In genomic region chr7:90224204-90224603, GRCh38 we compare ENCODE assay signal across 25 cellular contexts. TPM values are rescaled to one million over a fixed set of nuclear protein-coding genes. Genes with fewer than 3 reads are reported as not detected.
A peak's percentile ranks its signal among the peaks of the same experiment; 100 is the strongest.
DNase-seq lines count a peak whose midpoint lies in the region; ATAC-seq, FAIRE-seq and TF ChIP-seq lines count a peak whose summit lies in the region.
"Had no signal": no experiment of that assay in that cellular context is flagged by ENCODE, and none has a peak within 500 bp of the region (broad histone marks: within the 10 kb centered on the region; RNA-seq: fewer than 3 reads in every experiment).

No MANE protein-coding gene starts in this region.

- DNase-seq in GM12891 (ENCODE audit: insufficient read length, low spot score) (no peak), WTC11 (ENCODE audit: low spot score) (peak; percentile 58), NCI-H69 (lab: John Stamatoyannopoulos, UW) (no peak), cortex of kidney (lab: John Stamatoyannopoulos, UW) (no peak)
- DNase-seq in CD4-positive, alpha-beta memory T cell = no peak
- DNase-seq: activated B cell treated with CpG ODN at 0.5 μM for 24 hours; activated CD8-positive, alpha-beta memory T cell treated with anti-CD3 and anti-CD28 coated beads, Interleukin-2, amount 10 ng/mL, durations not matched to agents 7 days and 5 days; activated T-cell treated with anti-CD3 and anti-CD28 coated beads, Interleukin-2, amount 50 U/mL, for 48 hours; C1 segment of cervical spinal cord; EL; gastrocnemius medialis; midbrain; naive thymus-derived CD8-positive, alpha-beta T cell; NCI-H1436; NCI-H2107; NK-92 treated with Interleukin-12 subunit alpha and Interleukin-12 subunit beta, amount 100 ng/mL, for 24 hours; PC-9; right cardiac atrium; spleen; stimulated activated CD4-positive, alpha-beta T cell treated with anti-CD3 and anti-CD28 coated beads, Interleukin-2, amount 100 ng/mL, for 48 hours; T-helper 9 cell had no signal

- intact Hi-C loops in CD4-positive, alpha-beta memory T cell (cut with micrococcal nuclease) = no loop called here

- H3K4me1 ChIP-seq in CD4-positive, alpha-beta memory T cell (ENCODE audit: insufficient read depth, low read length) = no peaks in the 10 kb centered on the region
- H3K4me1 ChIP-seq: gastrocnemius medialis, spleen had no signal

- H3K27ac Mint-ChIP-seq in WTC11 = peak overlapping the region; percentile 97
- H3K27ac Mint-ChIP-seq in CD4-positive, alpha-beta memory T cell = no peak overlapping the region
- H3K27ac Mint-ChIP-seq: activated B cell treated with CpG ODN at 0.5 μM for 24 hours; activated CD8-positive, alpha-beta memory T cell treated with anti-CD3 and anti-CD28 coated beads, Interleukin-2, amount 10 ng/mL, durations not matched to agents 7 days and 5 days; naive thymus-derived CD8-positive, alpha-beta T cell; type B pancreatic cell had no signal

- H3K36me3 ChIP-seq in CD4-positive, alpha-beta memory T cell (ENCODE audit: insufficient read depth, low read length) = no peaks in the 10 kb centered on the region
- H3K36me3 ChIP-seq: gastrocnemius medialis, spleen had no signal

- H3K4me1 Mint-ChIP-seq in WTC11 = peaks cover 37% of the 10 kb centered on the region
- no peaks in the 10 kb centered on the region for H3K4me1 Mint-ChIP-seq in CD4-positive, alpha-beta memory T cell
- H3K4me1 Mint-ChIP-seq: activated B cell treated with CpG ODN at 0.5 μM for 24 hours; activated CD8-positive, alpha-beta memory T cell treated with anti-CD3 and anti-CD28 coated beads, Interleukin-2, amount 10 ng/mL, durations not matched to agents 7 days and 5 days; naive thymus-derived CD8-positive, alpha-beta T cell had no signal

- H3K27me3 ChIP-seq in CD4-positive, alpha-beta memory T cell (ENCODE audit: insufficient read depth, low read length) = no peaks in the 10 kb centered on the region
- H3K27me3 ChIP-seq: gastrocnemius medialis, spleen had no signal

- H3K36me3 Mint-ChIP-seq in WTC11 = peaks cover 3% of the 10 kb centered on the region; the same call in 1 of the 2 replicates
- H3K36me3 Mint-ChIP-seq in CD4-positive, alpha-beta memory T cell = no peaks in the 10 kb centered on the region
- H3K36me3 Mint-ChIP-seq: activated CD8-positive, alpha-beta memory T cell treated with anti-CD3 and anti-CD28 coated beads, Interleukin-2, amount 10 ng/mL, durations not matched to agents 7 days and 5 days; naive thymus-derived CD8-positive, alpha-beta T cell; type B pancreatic cell had no signal

- TF ChIP-seq CTCF in 22Rv1 (IDR thresholded peaks at IDR 0.05) (no peak), WTC11 (IDR thresholded peaks at IDR 0.05) (no peak)

- CTCF ChIA-PET in WTC11 (lab: Charles Lee) = interaction anchor here (0.5 to 3.3 kb wide), 5 partner anchors 12 to 217 kb away, joined by 3 to 29 read pairs (median 4); partner anchors contain the start of gene STEAP2
- CTCF ChIA-PET in CD4-positive, alpha-beta memory T cell (lab: Charles Lee; ENCODE audit: partially characterized antibody) = no interaction called here

- peak overlapping the region; percentile 37 for H3K4me3 Mint-ChIP-seq in WTC11
- no peak overlapping the region for H3K4me3 Mint-ChIP-seq in CD4-positive, alpha-beta memory T cell
- H3K4me3 Mint-ChIP-seq: activated B cell treated with CpG ODN at 0.5 μM for 24 hours; activated CD8-positive, alpha-beta memory T cell treated with anti-CD3 and anti-CD28 coated beads, Interleukin-2, amount 10 ng/mL, durations not matched to agents 7 days and 5 days; naive thymus-derived CD8-positive, alpha-beta T cell; type B pancreatic cell had no signal

- peak; percentile 95 for ATAC-seq in WTC11
- ATAC-seq: activated CD8-positive, alpha-beta memory T cell treated with anti-CD3 and anti-CD28 coated beads, Interleukin-2, amount 10 ng/mL, durations not matched to agents 7 days and 5 days; gastrocnemius medialis; naive thymus-derived CD8-positive, alpha-beta T cell; right cardiac atrium; Right ventricle myocardium inferior had no signal

- H3K9me3 Mint-ChIP-seq in WTC11 = no peaks in the 10 kb centered on the region
- H3K9me3 Mint-ChIP-seq in CD4-positive, alpha-beta memory T cell = peaks cover 0 to 3% (median 0%) of the 10 kb centered on the region in 8 donors
- H3K9me3 Mint-ChIP-seq: activated B cell treated with CpG ODN at 0.5 μM for 24 hours, type B pancreatic cell had no signal

- H3K27ac ChIP-seq in 22Rv1 = peak overlapping the region; percentile 89
- H3K27ac ChIP-seq in CD4-positive, alpha-beta memory T cell (ENCODE audit: low read depth, low read length) = no peak overlapping the region
- H3K27ac ChIP-seq: PC-9, spleen had no signal

- H3K27me3 Mint-ChIP-seq in WTC11 (ENCODE audit: low read depth) = no peaks in the 10 kb centered on the region
- peaks cover 23 to 32% of the 10 kb centered on the region in 2 donors for H3K27me3 Mint-ChIP-seq in CD4-positive, alpha-beta memory T cell
- H3K27me3 Mint-ChIP-seq: type B pancreatic cell had no signal

- TF ChIP-seq POLR2A in GM12891 (IDR thresholded peaks at IDR 0.05; ENCODE audit: low read depth, low read length) = no peak

- FAIRE-seq in GM12891 (lab: Jason Lieb, UNC) = peak; percentile 43

- no peaks in the 10 kb centered on the region for H3K9me3 ChIP-seq in iPS-18c (ENCODE audit: control insufficient read depth, insufficient read depth, low read length)
- no peaks in the 10 kb centered on the region for H3K9me3 ChIP-seq in CD4-positive, alpha-beta memory T cell (ENCODE audit: control insufficient read depth in 1 of 2, low read length in 2 of 2)
- H3K9me3 ChIP-seq: gastrocnemius medialis, spleen had no signal

- POLR2A ChIA-PET in WTC11 (lab: Charles Lee) = interaction anchor here (0.7 to 2.2 kb wide), 3 partner anchors 13 to 70 kb away, joined by 3 to 13 read pairs (median 3); partner anchors contain the start of genes CFAP69, STEAP1 and STEAP2
- POLR2A ChIA-PET in CD4-positive, alpha-beta memory T cell (lab: Charles Lee; ENCODE audit: partially characterized antibody) = no interaction called here

- H3K4me3 ChIP-seq in iPS-18c (ENCODE audit: insufficient read depth, low read depth, low read length) = peak overlapping the region; percentile 26
- H3K4me3 ChIP-seq in CD4-positive, alpha-beta memory T cell (ENCODE audit: low read length in 2 of 2) = no peak overlapping the region
- H3K4me3 ChIP-seq: gastrocnemius medialis, PC-9, spleen had no signal

TF ChIP-seq in GM12891, 5 proteins besides CTCF, POLR2A, EP300 and RAD21:
- TF ChIP-seq TAF1 (IDR thresholded peaks at IDR 0.05; ENCODE audit: low read depth, low read length) (no peak), POLR2AphosphoS5 (IDR thresholded peaks at IDR 0.05; ENCODE audit: low read depth, low read length) (no peak), SPI1 (IDR thresholded peaks at IDR 0.05; ENCODE audit: low read depth, low read length) (no peak), POU2F2 (IDR thresholded peaks at IDR 0.05; ENCODE audit: low read depth, low read length) (no peak), PAX5 (IDR thresholded peaks at IDR 0.05; ENCODE audit: insufficient read depth, low read length, severe bottlenecking) (no peak)
TF ChIP-seq in GM12891: peak in this region for 0.

TF ChIP-seq in WTC11, 78 proteins besides CTCF, POLR2A, EP300 and RAD21 (continues in another document):
- TF ChIP-seq RELA (CRISPR knock-in tag; IDR thresholded peaks at IDR 0.05; ENCODE audit: borderline replicate concordance) (no peak), JUN (CRISPR knock-in tag; IDR thresholded peaks at IDR 0.05) (no peak), ARID4B (CRISPR knock-in tag; IDR thresholded peaks at IDR 0.05; ENCODE audit: borderline replicate concordance) (no peak), GTF2I (CRISPR knock-in tag; conservative IDR thresholded peaks at IDR 0.05) (no peak)
- TF ChIP-seq, protein P1, sequence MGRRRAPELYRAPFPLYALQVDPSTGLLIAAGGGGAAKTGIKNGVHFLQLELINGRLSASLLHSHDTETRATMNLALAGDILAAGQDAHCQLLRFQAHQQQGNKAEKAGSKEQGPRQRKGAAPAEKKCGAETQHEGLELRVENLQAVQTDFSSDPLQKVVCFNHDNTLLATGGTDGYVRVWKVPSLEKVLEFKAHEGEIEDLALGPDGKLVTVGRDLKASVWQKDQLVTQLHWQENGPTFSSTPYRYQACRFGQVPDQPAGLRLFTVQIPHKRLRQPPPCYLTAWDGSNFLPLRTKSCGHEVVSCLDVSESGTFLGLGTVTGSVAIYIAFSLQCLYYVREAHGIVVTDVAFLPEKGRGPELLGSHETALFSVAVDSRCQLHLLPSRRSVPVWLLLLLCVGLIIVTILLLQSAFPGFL (CRISPR knock-in tag; IDR thresholded peaks at IDR 0.05; ENCODE audit: borderline replicate concordance) = no peak

RNA-seq across cellular contexts. Expression of gene STEAP2, which starts 12.7 kb away (rescaled TPM):
- 0.05 TPM for polyA plus RNA-seq in GM12891 (2012; ENCODE audit: low read depth, missing spikeins)
- total RNA-seq in WTC11 (2021) = 13.4 to 17.3 TPM (median 17.0 TPM) in 3 replicates
- total RNA-seq in CD4-positive, alpha-beta memory T cell = under 1 TPM in 1 of 2 experiments, not detected in 1; 0.06 TPM
- not detected for polyA plus RNA-seq in CD4-positive, alpha-beta memory T cell
- total RNA-seq: activated B cell treated with CpG ODN at 0.5 μM for 24 hours; activated CD8-positive, alpha-beta memory T cell treated with anti-CD3 and anti-CD28 coated beads, Interleukin-2, amount 10 ng/mL, durations not matched to agents 7 days and 5 days; naive thymus-derived CD8-positive, alpha-beta T cell had no signal
- polyA plus RNA-seq: naive thymus-derived CD8-positive, alpha-beta T cell had no signal

RNA-seq across cellular contexts. Expression of gene CFAP69, which starts 20.8 kb away (rescaled TPM):
- 0.41 TPM for polyA plus RNA-seq in GM12891 (2012; ENCODE audit: low read depth, missing spikeins)
- total RNA-seq in WTC11 (2021) = 2.7 to 3.4 TPM (median 3.3 TPM) in 3 replicates
- under 1 TPM in 1 of 2 experiments, not detected in 1; 0.58 TPM for total RNA-seq in CD4-positive, alpha-beta memory T cell
- polyA plus RNA-seq in CD4-positive, alpha-beta memory T cell = not detected
- polyA plus RNA-seq: naive thymus-derived CD8-positive, alpha-beta T cell had no signal

Comparison
In these comparisons a context has a peak if more than half of its experiments do, and no peak if none do; other contexts are left out.
1. RNA of gene STEAP2, which starts 12.7 kb away (total RNA-seq): 13.4 to 17.3 TPM in WTC11; 0.06 TPM in CD4-positive, alpha-beta memory T cell; every median in the first group is over 10 times any median in the second.